In genomic region chr19:49590971-49591730, GRCh38 we compare ENCODE assay signal across 8 cellular contexts. TPM values are rescaled to one million over a fixed set of nuclear protein-coding genes. Genes with fewer than 3 reads are reported as not detected.
DNase-seq lines count a peak whose midpoint lies in the region; ATAC-seq and TF ChIP-seq lines count a peak whose summit lies in the region.

A gene with protein sequence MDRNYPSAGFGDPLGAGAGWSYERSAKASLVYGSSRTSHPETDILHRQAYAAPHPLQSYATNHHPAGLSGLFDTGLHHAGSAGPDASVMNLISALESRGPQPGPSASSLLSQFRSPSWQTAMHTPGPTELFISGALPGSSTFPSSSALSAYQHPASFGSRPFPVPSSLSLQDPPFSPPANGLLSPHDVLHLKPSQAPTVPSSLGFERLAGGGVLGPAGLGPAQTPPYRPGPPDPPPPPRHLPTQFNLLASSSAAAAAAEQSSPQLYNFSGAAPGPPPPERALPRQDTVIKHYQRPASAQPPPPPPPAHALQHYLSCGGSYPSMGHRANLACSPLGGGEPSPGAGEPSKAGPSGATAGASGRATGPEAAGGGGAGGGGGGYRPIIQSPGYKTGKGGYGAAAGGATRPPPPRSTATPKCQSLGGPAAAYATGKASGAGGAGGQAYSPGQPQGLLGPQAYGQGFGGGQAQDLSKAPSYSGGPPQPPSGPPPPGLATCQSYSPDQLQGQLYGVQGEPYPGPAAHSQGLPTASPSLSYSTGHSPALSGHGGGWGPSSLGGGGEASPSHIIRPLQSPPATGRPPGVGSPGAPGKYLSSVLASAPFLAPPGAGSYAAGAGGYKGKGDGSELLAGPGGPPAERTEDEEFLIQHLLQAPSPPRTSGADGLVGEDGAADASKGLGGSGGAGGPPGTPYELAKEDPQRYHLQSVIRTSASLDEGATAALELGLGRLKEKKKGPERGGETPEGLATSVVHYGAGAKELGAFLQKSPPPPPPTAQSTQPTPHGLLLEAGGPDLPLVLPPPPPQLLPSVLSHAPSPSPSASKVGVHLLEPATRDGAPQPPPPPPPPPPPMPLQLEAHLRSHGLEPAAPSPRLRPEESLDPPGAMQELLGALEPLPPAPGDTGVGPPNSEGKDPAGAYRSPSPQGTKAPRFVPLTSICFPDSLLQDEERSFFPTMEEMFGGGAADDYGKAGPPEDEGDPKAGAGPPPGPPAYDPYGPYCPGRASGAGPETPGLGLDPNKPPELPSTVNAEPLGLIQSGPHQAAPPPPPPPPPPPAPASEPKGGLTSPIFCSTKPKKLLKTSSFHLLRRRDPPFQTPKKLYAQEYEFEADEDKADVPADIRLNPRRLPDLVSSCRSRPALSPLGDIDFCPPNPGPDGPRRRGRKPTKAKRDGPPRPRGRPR (N-terminal part only) (plus strand): TSS chr19:49591182. CDS start chr19:49591655, 473 bp downstream.

- peaks cover 37% of the 10 kb centered on the region for H3F3A ChIP-seq in PC-9 (ENCODE audit: insufficient read depth, low read depth)

- peak within 1 kb of the TSS; percentile 66; the same call in 1 of the 2 replicates for H3K56ac ChIP-seq in IMR-90 (ENCODE audit: extremely low read depth, insufficient read depth, low read length)

- peak within 1 kb of the TSS; percentile 98 for H2AK9ac ChIP-seq in IMR-90 (replicated peaks; ENCODE audit: low read depth, low read length, poor library complexity)

- TF ChIP-seq POLR2A in IMR-90 (IDR thresholded peaks at IDR 0.05; ENCODE audit: low read depth, low read length): no peak

- H4K20me1 ChIP-seq in IMR-90 (ENCODE audit: insufficient read depth, low read length) (peaks cover 25% of the 10 kb centered on the region), PC-9 (ENCODE audit: insufficient read depth) (peaks cover 18% of the 10 kb centered on the region)

- CTCF ChIA-PET in IMR-90 (lab: Yijun Ruan, JAX) (interaction anchor here (1.5 kb wide), 1 partner anchor 12 kb away, joined by 3 read pairs; no protein-coding TSS in a partner anchor), PC-9 (lab: Charles Lee) (interaction anchor here (0.6 kb wide), 2 partner anchors 34 to 79 kb away, joined by 3 to 6 read pairs; no protein-coding TSS in a partner anchor)

- ATAC-seq in IMR-90 (ENCODE audit: low read depth) (peak; percentile 39), HG03135 (IDR thresholded peaks at IDR 0.05; ENCODE audit: unreplicated experiment) (no peak)

- H2BK20ac ChIP-seq in IMR-90 (ENCODE audit: low read depth, low read length): no peak within 1 kb of the TSS

- POLR2A ChIA-PET in IMR-90 (lab: Charles Lee; ENCODE audit: unreplicated experiment): interaction anchor here (0.6 to 1.0 kb wide), 2 partner anchors 10 to 12 kb away, joined by 3 to 8 read pairs; no protein-coding TSS in a partner anchor
- POLR2A ChIA-PET in PC-9 (lab: Charles Lee; ENCODE audit: unreplicated experiment): interaction anchor here (0.6 to 1.5 kb wide), 4 partner anchors 22 to 599 kb away, joined by 3 to 14 read pairs (median 4); partner anchors contain the start of gene RRAS

- H2BK120ac ChIP-seq in IMR-90 (ENCODE audit: low read depth, low read length): peak within 1 kb of the TSS; percentile 69

- H3K36me3 ChIP-seq in IMR-90 (ENCODE audit: control insufficient read depth, insufficient read depth, low read length) (peaks cover 16% of the 10 kb centered on the region), PC-9 (ENCODE audit: low read depth) (no peaks in the 10 kb centered on the region), esophagus (ENCODE audit: control insufficient read depth in 2 of 2, insufficient read depth in 2 of 2, low read length in 1 of 2) (peaks cover 0 to 12% of the 10 kb centered on the region in 2 donors)

- H3K4me3 ChIP-seq in IMR-90 (ENCODE audit: insufficient read depth, low read depth, low read length): peak within 1 kb of the TSS; percentile 97
- peak within 1 kb of the TSS; percentile 89 for H3K4me3 ChIP-seq in PC-9
- peak within 1 kb of the TSS; percentile 68 to 77 for H3K4me3 ChIP-seq in esophagus (ENCODE audit: low read depth in 1 of 2, low read length in 2 of 2)

- H3K9ac ChIP-seq in IMR-90 (ENCODE audit: low read depth, low read length): peak within 1 kb of the TSS; percentile 94

- in situ Hi-C loops in IMR-90 (cut with MboI; ENCODE audit: low sequenced_read_pairs): no loop called here

- H3K27me3 ChIP-seq in IMR-90 (ENCODE audit: control insufficient read depth, insufficient read depth, low read length): no peaks in the 10 kb centered on the region
- H3K27me3 ChIP-seq in PC-9 (ENCODE audit: insufficient read depth, low read depth): no peaks in the 10 kb centered on the region
- H3K27me3 ChIP-seq in esophagus (ENCODE audit: control insufficient read depth in 1 of 2, insufficient read depth in 2 of 2, low read length in 2 of 2): no peaks in the 10 kb centered on the region

- WGBS in IMR-90 (ENCODE audit: extremely low coverage in 2 of 2, insufficient read length in 1 of 2), 2 experiments: 0% methylated on average over 1 of the region's 66 CpGs; no CpG with 5 or more reads in 1 of the 2 experiments
- WGBS in esophagus, 2 donors: 0% methylated on average over 24 to 51 of the region's 66 CpGs

- TF ChIP-seq RAD21 in IMR-90 (IDR thresholded peaks at IDR 0.05; ENCODE audit: low read length): no peak

- peak within 1 kb of the TSS; percentile 91 for H2BK5ac ChIP-seq in IMR-90 (ENCODE audit: low read depth, low read length, poor library complexity, severe bottlenecking)

- peak within 1 kb of the TSS; percentile 40 for H4K91ac ChIP-seq in IMR-90 (ENCODE audit: insufficient read depth, low read depth, low read length)

- peak within 1 kb of the TSS; percentile 48 for H3K18ac ChIP-seq in IMR-90 (ENCODE audit: low read depth, low read length)

- peak within 1 kb of the TSS; percentile 86 for H3K23ac ChIP-seq in IMR-90 (ENCODE audit: low read depth, low read length)

- H3K9me1 ChIP-seq in IMR-90 (ENCODE audit: insufficient read depth, low read length): no peaks in the 10 kb centered on the region

- H3K9me3 ChIP-seq in IMR-90 (ENCODE audit: control insufficient read depth, insufficient read depth, low read length) (no peaks in the 10 kb centered on the region), PC-9 (ENCODE audit: insufficient read depth, low read depth) (no peaks in the 10 kb centered on the region), esophagus (ENCODE audit: control insufficient read depth in 2 of 2, insufficient read depth in 1 of 2, low read depth in 1 of 2, low read length in 1 of 2) (no peaks in the 10 kb centered on the region)

- dilution Hi-C loops in IMR-90 (cut with HindIII; ENCODE audit: low sequenced_read_pairs, unreplicated experiment): no loop called here

- H2BK15ac ChIP-seq in IMR-90 (ENCODE audit: low read depth, low read length): peak within 1 kb of the TSS; percentile 2; the same call in 1 of the 3 replicates

- H3K79me1 ChIP-seq in IMR-90 (ENCODE audit: low read depth in 1 of 2, low read length in 2 of 2): peaks cover 6 to 27% of the 10 kb centered on the region in 2 experiments; a peak in 3 of 4 replicates

- H4K5ac ChIP-seq in IMR-90 (ENCODE audit: low read depth, low read length): peak within 1 kb of the TSS; percentile 69

- TF ChIP-seq CTCF in IMR-90 (conservative IDR thresholded peaks at IDR 0.05; ENCODE audit: low read depth, low read length) (no peak), PC-9 (conservative IDR thresholded peaks at IDR 0.05) (no peak)

- peak within 1 kb of the TSS; percentile 94 for H3K4me2 ChIP-seq in IMR-90 (ENCODE audit: low read depth, low read length)
- peak within 1 kb of the TSS; percentile 99 for H3K4me2 ChIP-seq in PC-9

- H3K4me1 ChIP-seq in IMR-90 (ENCODE audit: control insufficient read depth, insufficient read depth, low read length) (peaks cover 7% of the 10 kb centered on the region; the same call in 1 of the 2 replicates), PC-9 (replicated peaks; ENCODE audit: insufficient read depth) (peaks cover 9% of the 10 kb centered on the region; the same call in 1 of the 2 replicates), esophagus (ENCODE audit: control insufficient read depth in 2 of 2, insufficient read depth in 2 of 2, low read length in 1 of 2) (peaks cover 3% of the 10 kb centered on the region in 2 donors)

- DNase-seq in DMS 273 (lab: John Stamatoyannopoulos, UW; ENCODE audit: unreplicated experiment) (peak; percentile 81), IMR-90 (peak; percentile 67), PC-9 (peak; percentile 77 to 78), mucosa of gallbladder (ENCODE audit: low spot score) (peak; percentile 45)
- DNase-seq in activated T-cell treated with anti-CD3 and anti-CD28 coated beads, Interleukin-2, amount 50 U/mL, for 48 hours: peak; percentile 79 to 83
- peak; percentile 72 for DNase-seq in stimulated activated naive CD4-positive, alpha-beta T cell treated with Interleukin-2 at 50 U/mL for 16 hours (lab: John Stamatoyannopoulos, UW)

- no peaks in the 10 kb centered on the region for H3K9me2 ChIP-seq in PC-9 (ENCODE audit: insufficient read depth)

- H2AFZ ChIP-seq in IMR-90 (replicated peaks; ENCODE audit: low read length, poor library complexity) (peak within 1 kb of the TSS; percentile 86), PC-9 (peak within 1 kb of the TSS; percentile 85)

- intact Hi-C loops in IMR-90 (cut with micrococcal nuclease) (loop anchor here (2.0 to 5.0 kb wide), 2 partner anchors 50 to 86 kb away; partner anchors contain the start of genes PRMT1 and RRAS), PC-9 (cut with micrococcal nuclease; ENCODE audit: unreplicated experiment) (loop anchor here (1.0 to 2.0 kb wide), 4 partner anchors 11 to 286 kb away; partner anchors contain the start of genes AKT1S1, NOSIP, RRAS and TBC1D17)

- H3K4ac ChIP-seq in IMR-90 (ENCODE audit: low read depth, low read length): peak within 1 kb of the TSS; percentile 95

- H3K14ac ChIP-seq in IMR-90 (replicated peaks; ENCODE audit: low read depth, low read length): peak within 1 kb of the TSS; percentile 93

- BruUV-seq in IMR-90 (replicated peaks; lab: Mats Ljungman, UMichigan): no TSS peak
- BruUV-seq in PC-9 (replicated peaks; lab: Mats Ljungman, UMichigan): no TSS peak

- H2AK5ac ChIP-seq in IMR-90 (ENCODE audit: low read depth, low read length): peak within 1 kb of the TSS; percentile 80

- peaks cover 43% of the 10 kb centered on the region for H3K79me2 ChIP-seq in PC-9 (ENCODE audit: low read depth)

- H3K27ac ChIP-seq in IMR-90 (ENCODE audit: insufficient read depth, low read length) (peak within 1 kb of the TSS; percentile 97), PC-9 (peak within 1 kb of the TSS; percentile 71), esophagus (ENCODE audit: low read depth in 2 of 2, low read length in 1 of 2) (peak within 1 kb of the TSS; percentile 92 to 96)

- peak within 1 kb of the TSS; percentile 79 to 91 for H4K8ac ChIP-seq in IMR-90 (ENCODE audit: low read depth in 2 of 2, low read length in 2 of 2)

TF ChIP-seq in IMR-90, 13 proteins besides CTCF, POLR2A, EP300 and RAD21 (continues in another document):
- peak; percentile 60; the same call in 1 of the 2 replicates for TF ChIP-seq BHLHE40 (IDR thresholded peaks at IDR 0.05; ENCODE audit: low read depth, low read length)

RNA-seq across cellular contexts. Expression of the gene that starts here (rescaled TPM):
- total RNA-seq in IMR-90 (2012; rRNA removed) (0.28 and 0.36 TPM in 2 replicates), PC-9 (2021) (40.4 and 41.3 TPM in 2 replicates), mucosa of gallbladder (42.7 TPM)
- polyA plus RNA-seq in IMR-90 (2012; rRNA removed) (4.0 and 4.1 TPM in 2 replicates), esophagus (10 to 100 TPM in 1 of 2 donors, 1 to 10 TPM in 1; 4.8 to 11.2 TPM)
- polyA plus RNA-seq in IMR-90 (2012; cell fraction: cytosol; rRNA removed): 3.8 and 3.9 TPM in 2 replicates
- polyA plus RNA-seq in IMR-90 (2012; cell fraction: nucleus; rRNA removed; ENCODE audit: low replicate concordance): 5.8 and 9.9 TPM in 2 replicates

Comparison
In these comparisons a context has a peak if more than half of its experiments do, and no peak if none do; other contexts are left out.
1. RNA of the gene that starts here (total RNA-seq): 42.7 TPM in mucosa of gallbladder (single experiment) and 40.4 to 41.3 TPM in PC-9; 0.28 to 0.36 TPM in IMR-90; every median in the first group is over 10 times any median in the second.
2. Peak in every context shown above with its lines, with median percentiles within 50 percentile points of each other: DNase-seq, H3K27ac ChIP-seq and H3K4me3 ChIP-seq.